Comparison of ENCODE assay signal across 8 cellular contexts in genomic region chr6:26312096-26312463, GRCh38. TPM values are rescaled to one million over a fixed set of nuclear protein-coding genes. Genes with fewer than 3 reads are reported as not detected.
DNase-seq lines count a peak whose midpoint lies in the region; ATAC-seq and TF ChIP-seq lines count a peak whose summit lies in the region.

No MANE protein-coding gene starts in this region.

- peaks cover 5% of the 10 kb centered on the region for H3K4me1 ChIP-seq in hepatocyte (ENCODE audit: insufficient read depth)
- H3K4me1 ChIP-seq in stomach smooth muscle (ENCODE audit: control insufficient read depth, insufficient read depth, low read length) = no peaks in the 10 kb centered on the region

- no peaks in the 10 kb centered on the region for H3K9me3 Mint-ChIP-seq in activated T-cell treated with anti-CD3 and anti-CD28 coated beads, Interleukin-2, amount 50 U/mL, for 24 hours

- DNase-seq in activated T-cell treated with anti-CD3 and anti-CD28 coated beads, Interleukin-2, amount 50 U/mL, for 24 hours = no peak
- DNase-seq in activated T-cell treated with anti-CD3 and anti-CD28 coated beads, Interleukin-2, amount 50 U/mL, for 48 hours = no peak
- DNase-seq in hepatocyte (ENCODE audit: low spot score) = no peak

- TF ChIP-seq CTCF in WI38 (IDR thresholded peaks at IDR 0.05; ENCODE audit: low read depth, low read length) = no peak
- no peak for TF ChIP-seq CTCF in hepatocyte (IDR thresholded peaks at IDR 0.05; ENCODE audit: poor library complexity)

- H4K20me1 ChIP-seq in hepatocyte (ENCODE audit: insufficient read depth, poor library complexity, severe bottlenecking) = no peaks in the 10 kb centered on the region

- H3K9me3 ChIP-seq in hepatocyte (ENCODE audit: low read depth) (no peaks in the 10 kb centered on the region), stomach smooth muscle (ENCODE audit: control insufficient read depth in 2 of 2, low read length in 2 of 2) (no peaks in the 10 kb centered on the region)

- no peaks in the 10 kb centered on the region for H3K27me3 ChIP-seq in hepatocyte
- H3K27me3 ChIP-seq in stomach smooth muscle (ENCODE audit: control insufficient read depth in 1 of 2, insufficient read depth in 2 of 2, low read length in 2 of 2) = no peaks in the 10 kb centered on the region

- peak overlapping the region; percentile 95 for H3K27ac Mint-ChIP-seq in activated T-cell treated with anti-CD3 and anti-CD28 coated beads, Interleukin-2, amount 50 U/mL, for 24 hours

- no peak for ATAC-seq in HG03039 (IDR thresholded peaks at IDR 0.05; ENCODE audit: unreplicated experiment)
- no peak for ATAC-seq in GM19395 (IDR thresholded peaks at IDR 0.05; ENCODE audit: unreplicated experiment)
- ATAC-seq in HG03139 (IDR thresholded peaks at IDR 0.05; ENCODE audit: unreplicated experiment) = no peak

- H3K9ac ChIP-seq in stomach smooth muscle (ENCODE audit: low read length in 2 of 2) = no peak overlapping the region

- no peaks in the 10 kb centered on the region for H3K9me2 ChIP-seq in hepatocyte (replicated peaks; ENCODE audit: insufficient read depth)

- peaks cover 48% of the 10 kb centered on the region for H3K4me1 Mint-ChIP-seq in activated T-cell treated with anti-CD3 and anti-CD28 coated beads, Interleukin-2, amount 50 U/mL, for 24 hours (ENCODE audit: low read depth)

- H2AFZ ChIP-seq in hepatocyte = peak overlapping the region; percentile 57

- peak overlapping the region; percentile 70 for H3K27ac ChIP-seq in hepatocyte
- H3K27ac ChIP-seq in stomach smooth muscle (ENCODE audit: low read length) = no peak overlapping the region

- peaks cover 4% of the 10 kb centered on the region for H3K36me3 Mint-ChIP-seq in activated T-cell treated with anti-CD3 and anti-CD28 coated beads, Interleukin-2, amount 50 U/mL, for 24 hours (ENCODE audit: low read depth)

- H3K4me3 Mint-ChIP-seq in activated T-cell treated with anti-CD3 and anti-CD28 coated beads, Interleukin-2, amount 50 U/mL, for 24 hours = peak overlapping the region; percentile 86

- H3K36me3 ChIP-seq in hepatocyte (replicated peaks; ENCODE audit: insufficient read depth, low read depth) (no peaks in the 10 kb centered on the region), stomach smooth muscle (ENCODE audit: control insufficient read depth in 2 of 2, insufficient read depth in 2 of 2, low read length in 2 of 2) (no peaks in the 10 kb centered on the region)

- peak overlapping the region; percentile 76 for H3K4me2 ChIP-seq in hepatocyte

- H3K4me3 ChIP-seq in WI38 (ENCODE audit: low read depth, low read length) (peak overlapping the region; percentile 67), hepatocyte (peak overlapping the region; percentile 53), stomach smooth muscle (ENCODE audit: low read length in 2 of 2) (peak overlapping the region; percentile 37 to 71)

- no peaks in the 10 kb centered on the region for H3K79me2 ChIP-seq in hepatocyte

- no peaks in the 10 kb centered on the region for H3K27me3 Mint-ChIP-seq in activated T-cell treated with anti-CD3 and anti-CD28 coated beads, Interleukin-2, amount 50 U/mL, for 24 hours

- WGBS in hepatocyte (ENCODE audit: low lambda C conversion rate, missing lambda C conversion rate) = 9% methylated on average over 6 of the region's 6 CpGs

RNA-seq across cellular contexts. Expression of gene BTN3A2, which starts 52.9 kb away (rescaled TPM):
- total RNA-seq in hepatocyte = 8.3 and 10.8 TPM in 2 replicates
- polyA plus RNA-seq in hepatocyte = 6.5 and 7.4 TPM in 2 replicates
